8 cellular contexts compared by ENCODE assay signal in genomic region chr1:111738133-111738435, GRCh38. TPM values are rescaled to one million over a fixed set of nuclear protein-coding genes. Genes with fewer than 3 reads are reported as not detected.
DNase-seq lines count a peak whose midpoint lies in the region; ATAC-seq and TF ChIP-seq lines count a peak whose summit lies in the region.

No MANE protein-coding gene starts in this region.

- TF ChIP-seq POLR2A in gastrocnemius medialis (IDR thresholded peaks at IDR 0.05): no peak

- peak overlapping the region; percentile 97 for H3K9ac ChIP-seq in fibroblast of lung (ENCODE audit: insufficient read depth, low read length)

- H3K4me3 ChIP-seq in GM12864 (ENCODE audit: low read depth, low read length) (peak overlapping the region; percentile 59), fibroblast of lung (replicated peaks in 1 of 4; ENCODE audit: control extremely low read depth in 1 of 4, insufficient read depth in 1 of 4, low read depth in 3 of 4, low read length in 4 of 4) (peak overlapping the region; percentile 49 to 78 (median 66)), gastrocnemius medialis (peak overlapping the region; percentile 56 to 80 (median 70))

- no peaks in the 10 kb centered on the region for H3K27me3 ChIP-seq in fibroblast of lung (ENCODE audit: control insufficient read depth, insufficient read depth, low read length)
- H3K27me3 ChIP-seq in gastrocnemius medialis: no peaks in the 10 kb centered on the region

- H3K79me2 ChIP-seq in fibroblast of lung (ENCODE audit: control insufficient read depth, insufficient read depth, low read length): peaks cover 30% of the 10 kb centered on the region

- H4K20me1 ChIP-seq in fibroblast of lung (ENCODE audit: control insufficient read depth, extremely low read depth, insufficient read depth, low read length): no peaks in the 10 kb centered on the region

- TF ChIP-seq CTCF in GM12864 (IDR thresholded peaks at IDR 0.05; ENCODE audit: low read depth, low read length, missing control alignments) (no peak), RWPE1 (conservative IDR thresholded peaks at IDR 0.05; ENCODE audit: low read depth) (no peak), fibroblast of lung (conservative IDR thresholded peaks at IDR 0.05 in 1 of 2, IDR thresholded peaks at IDR 0.05 in 1 of 2; ENCODE audit: low read depth in 1 of 2, low read length in 2 of 2) (no peak), gastrocnemius medialis (IDR thresholded peaks at IDR 0.05 in 4 of 5, conservative IDR thresholded peaks at IDR 0.05 in 1 of 5) (no peak)

- in situ Hi-C loops in gastrocnemius medialis (cut with MboI; ENCODE audit: low sequenced_read_pairs in 4 of 4): no loop called here

- no peaks in the 10 kb centered on the region for H3K9me3 ChIP-seq in fibroblast of lung (ENCODE audit: control insufficient read depth, insufficient read depth, low read depth, low read length)
- H3K9me3 ChIP-seq in gastrocnemius medialis: no peaks in the 10 kb centered on the region

- peak overlapping the region; percentile 96 for H3K4me2 ChIP-seq in fibroblast of lung (ENCODE audit: extremely low read depth, insufficient read depth, low read length)

- H2AFZ ChIP-seq in fibroblast of lung (ENCODE audit: low read length): no peak overlapping the region

- H3K27ac ChIP-seq in RWPE1 (peak overlapping the region; percentile 97), fibroblast of lung (ENCODE audit: insufficient read depth, low read length) (peak overlapping the region; percentile 83), gastrocnemius medialis (peak overlapping the region; percentile 85 to 96 (median 93))

- H3K4me1 ChIP-seq in fibroblast of lung (ENCODE audit: control insufficient read depth, extremely low read depth, insufficient read depth, low read length) (peaks cover 28% of the 10 kb centered on the region), gastrocnemius medialis (peaks cover 48 to 51% of the 10 kb centered on the region in 2 donors)

- POLR2A ChIA-PET in RWPE1 (lab: Yijun Ruan, JAX; ENCODE audit: low non-redundant PET): no interaction called here

- CTCF ChIA-PET in RWPE1 (lab: Yijun Ruan, JAX): interaction anchor here (0.7 kb wide), 1 partner anchor 48 kb away, joined by 4 read pairs; no protein-coding TSS in a partner anchor

- ATAC-seq in gastrocnemius medialis: no peak
- ATAC-seq in GM19467 (IDR thresholded peaks at IDR 0.05; ENCODE audit: unreplicated experiment): no peak
- ATAC-seq in HG03469 (IDR thresholded peaks at IDR 0.05; ENCODE audit: unreplicated experiment): no peak

- intact Hi-C loops in gastrocnemius medialis (cut with DNase I; ENCODE audit: low total_unique reads): no loop called here

- no peak for DNase-seq in GM12864 (ENCODE audit: low read depth)
- DNase-seq in RWPE1 (ENCODE audit: low spot score): no peak
- no peak for DNase-seq in fibroblast of lung (ENCODE audit: low read depth in 2 of 2)
- DNase-seq in gastrocnemius medialis: no peak
- DNase-seq in nucleus accumbens (lab: John Stamatoyannopoulos, UW): no peak
- DNase-seq in NCI-H1092 treated with DMSO at 0.1 percent for 48 hours (lab: John Stamatoyannopoulos, UW): no peak

- H3K36me3 ChIP-seq in fibroblast of lung (ENCODE audit: control insufficient read depth, insufficient read depth, low read length) (no peaks in the 10 kb centered on the region), gastrocnemius medialis (no peaks in the 10 kb centered on the region)

RNA-seq across cellular contexts. Expression of gene INKA2, which starts 1.1 kb away (rescaled TPM):
- 3.5 and 3.9 TPM in 2 replicates for total RNA-seq in fibroblast of lung
- 1.8 and 25.4 TPM in 2 replicates for polyA plus RNA-seq in fibroblast of lung
- 2.7 and 64.8 TPM in 2 replicates for polyA plus RNA-seq in fibroblast of lung (2012)
- 14.2 and 58.2 TPM in 2 replicates for polyA minus RNA-seq in fibroblast of lung (ENCODE audit: low replicate concordance)
- total RNA-seq in gastrocnemius medialis: 10 to 100 TPM in 1 of 4 donors, 1 to 10 TPM in 3; 4.7 to 11.8 (median 5.1) TPM

RNA-seq across cellular contexts. Expression of gene DDX20, which starts 17.6 kb away (rescaled TPM):
- 8.4 and 13.1 TPM in 2 replicates for total RNA-seq in fibroblast of lung
- 9.7 and 22.2 TPM in 2 replicates for polyA plus RNA-seq in fibroblast of lung
- 7.9 and 13.9 TPM in 2 replicates for polyA plus RNA-seq in fibroblast of lung (2012)
- 0.93 and 3.9 TPM in 2 replicates for polyA minus RNA-seq in fibroblast of lung (ENCODE audit: low replicate concordance)
- 10 to 100 TPM; 22.2 to 32.9 (median 29.2) TPM for total RNA-seq in gastrocnemius medialis
